9 cellular contexts compared by ENCODE assay signal in the genomic region with DNA sequence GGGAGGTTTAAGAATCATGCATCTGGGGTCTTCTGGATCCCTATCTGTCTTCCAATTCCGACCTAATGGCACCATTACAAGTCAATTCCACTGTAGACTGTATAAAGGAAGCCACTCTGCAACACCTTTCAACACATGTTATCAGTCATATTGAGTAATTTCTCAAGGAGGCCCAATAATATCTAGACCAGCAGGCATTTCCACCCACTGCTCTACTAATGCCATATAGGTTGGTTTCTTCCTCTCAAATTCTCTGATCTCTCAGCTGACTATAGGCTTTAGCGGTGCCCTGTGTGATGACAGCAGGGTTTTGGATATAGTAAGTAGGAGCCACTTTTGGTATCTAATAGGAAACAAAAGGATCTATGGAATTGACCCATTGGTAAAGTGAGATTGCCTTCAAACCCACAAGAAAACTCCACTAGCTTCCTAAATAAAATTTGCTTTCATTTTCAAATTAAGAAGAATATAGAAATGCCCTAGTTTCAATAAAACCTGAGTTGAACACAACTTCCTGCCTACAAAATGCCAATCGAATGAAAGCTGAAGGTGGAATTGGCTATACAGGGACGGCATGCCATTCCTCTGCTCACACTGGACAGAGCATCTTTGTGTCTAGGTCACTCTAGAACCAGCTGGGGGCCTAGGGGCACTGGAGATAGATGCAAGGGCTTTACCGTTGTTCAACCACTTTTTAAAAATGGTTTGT. TPM values are rescaled to one million over a fixed set of nuclear protein-coding genes. Genes with fewer than 3 reads are reported as not detected.
DNase-seq lines count a peak whose midpoint lies in the region; ATAC-seq and TF ChIP-seq lines count a peak whose summit lies in the region.
"Had no signal": no experiment of that assay in that cellular context is flagged by ENCODE, and none has a peak within 500 bp of the region (broad histone marks: within the 10 kb centered on the region; RNA-seq: fewer than 3 reads in every experiment).

No MANE protein-coding gene starts in this region.

- TF ChIP-seq CTCF in right atrium auricular region (IDR thresholded peaks at IDR 0.05) (no peak), WTC11 (IDR thresholded peaks at IDR 0.05) (no peak)

- POLR2A ChIA-PET in T-cell (lab: Charles Lee), result interaction anchor here (0.5 to 1.1 kb wide), 7 partner anchors 12 to 774 kb away, joined by 3 to 5 read pairs (median 4); partner anchors contain the start of genes FNDC3A (in 1 of the 2) and ITM2B (in 1 of the 2)
- POLR2A ChIA-PET in HEK293T (lab: Yijun Ruan, JAX), result interaction anchor here (1.4 kb wide), 1 partner anchor 12 kb away, joined by 7 read pairs; the partner anchor contains the start of gene ITM2B
- POLR2A ChIA-PET in WTC11 (lab: Charles Lee), result no interaction called here

- peaks cover 69 to 73% (median 72%) of the 10 kb centered on the region in 3 donors for H3K4me1 Mint-ChIP-seq in T-cell
- H3K4me1 Mint-ChIP-seq in stimulated activated memory B cell treated with anti-CD40 and anti-IgM and Interleukin-4, amounts not matched to agents 10 μg/mL and 1 μg/mL and 100 μg/mL, for 72 hours, result peaks cover 40% of the 10 kb centered on the region
- 0 out of 2 replicates have a peak, but pooled peaks cover 2% of the 10 kb centered on the region for H3K4me1 Mint-ChIP-seq in WTC11

- H3K27me3 Mint-ChIP-seq in T-cell, result no peaks in the 10 kb centered on the region
- no peaks in the 10 kb centered on the region for H3K27me3 Mint-ChIP-seq in stimulated activated memory B cell treated with anti-CD40 and anti-IgM and Interleukin-4, amounts not matched to agents 10 μg/mL and 1 μg/mL and 100 μg/mL, for 72 hours
- no peaks in the 10 kb centered on the region; the same call in 1 of the 2 replicates for H3K27me3 Mint-ChIP-seq in WTC11 (ENCODE audit: low read depth)

- H3K9me3 Mint-ChIP-seq in T-cell (peaks cover 0 to 2% (median 0%) of the 10 kb centered on the region in 3 donors), WTC11 (peaks cover 20% of the 10 kb centered on the region)
- H3K9me3 Mint-ChIP-seq in stimulated activated memory B cell treated with anti-CD40 and anti-IgM and Interleukin-4, amounts not matched to agents 10 μg/mL and 1 μg/mL and 100 μg/mL, for 72 hours, result no peaks in the 10 kb centered on the region

- H3K4me3 Mint-ChIP-seq in T-cell (peak overlapping the region; percentile 68 to 77 (median 69)), WTC11 (no peak overlapping the region)
- H3K4me3 Mint-ChIP-seq in stimulated activated memory B cell treated with anti-CD40 and anti-IgM and Interleukin-4, amounts not matched to agents 10 μg/mL and 1 μg/mL and 100 μg/mL, for 72 hours, result peak overlapping the region; percentile 39

- peaks cover 4% of the 10 kb centered on the region for H3K36me3 Mint-ChIP-seq in T-cell
- no peaks in the 10 kb centered on the region for H3K36me3 Mint-ChIP-seq in stimulated activated memory B cell treated with anti-CD40 and anti-IgM and Interleukin-4, amounts not matched to agents 10 μg/mL and 1 μg/mL and 100 μg/mL, for 72 hours
- peaks cover 15% of the 10 kb centered on the region for H3K36me3 Mint-ChIP-seq in WTC11

- H3K27me3 ChIP-seq in right atrium auricular region, result no peaks in the 10 kb centered on the region

- peak; percentile 53 for ATAC-seq in HG02642 (IDR thresholded peaks at IDR 0.05; ENCODE audit: poor library complexity, unreplicated experiment)
- ATAC-seq in T-cell (replicated peaks in 1 of 4), result peak; percentile 34 to 54 (median 40)
- ATAC-seq in stimulated activated memory B cell treated with anti-CD40 and anti-IgM and Interleukin-4, amounts not matched to agents 10 μg/mL and 1 μg/mL and 100 μg/mL, for 72 hours, result peak; percentile 54
- ATAC-seq in WTC11, result no peak

- CTCF ChIA-PET in T-cell (lab: Charles Lee), result interaction anchor here (1.0 to 1.9 kb wide), 9 partner anchors 8 to 93 kb away, joined by 3 to 7 read pairs (median 3); no protein-coding TSS in a partner anchor
- CTCF ChIA-PET in HEK293T (lab: Yijun Ruan, JAX), result interaction anchor here (0.6 kb wide), 1 partner anchor 113 kb away, joined by 5 read pairs; no protein-coding TSS in a partner anchor
- CTCF ChIA-PET in WTC11 (lab: Charles Lee), result no interaction called here

- peaks cover 0 to 9% of the 10 kb centered on the region in 2 donors for H3K4me1 ChIP-seq in right atrium auricular region

- DNase-seq in T-cell (no peak), right atrium auricular region (ENCODE audit: low spot score) (no peak), HEK293T (ENCODE audit: extremely low spot score) (no peak), NCI-H1417 treated with DMSO at 0.1 percent for 48 hours (lab: John Stamatoyannopoulos, UW) (no peak), WTC11 (ENCODE audit: low spot score) (no peak)
- DNase-seq: NCI-H510A treated with DMSO at 0.1 percent for 48 hours had no signal

- peak overlapping the region; percentile 98 to 99 for H3K27ac Mint-ChIP-seq in T-cell
- H3K27ac Mint-ChIP-seq in stimulated activated memory B cell treated with anti-CD40 and anti-IgM and Interleukin-4, amounts not matched to agents 10 μg/mL and 1 μg/mL and 100 μg/mL, for 72 hours, result peak overlapping the region; percentile 67
- no peak overlapping the region for H3K27ac Mint-ChIP-seq in WTC11

- H3K9me3 ChIP-seq in right atrium auricular region, result no peaks in the 10 kb centered on the region

- H3K4me3 ChIP-seq in right atrium auricular region, result no peak overlapping the region
- H3K4me3 ChIP-seq: smooth muscle cell had no signal

- peak overlapping the region; percentile 72 to 76 for H3K27ac ChIP-seq in right atrium auricular region

- H3K36me3 ChIP-seq in right atrium auricular region, result no peaks in the 10 kb centered on the region

TF ChIP-seq in HEK293T, 16 proteins besides CTCF, POLR2A, EP300 and RAD21:
- TF ChIP-seq ELF4 (IDR thresholded peaks at IDR 0.05), result no peak
- TF ChIP-seq BHLHE40 (IDR thresholded peaks at IDR 0.05; ENCODE audit: borderline replicate concordance), result no peak
- no peak for TF ChIP-seq ARNT (IDR thresholded peaks at IDR 0.05)
- TF ChIP-seq SP1 (IDR thresholded peaks at IDR 0.05), result no peak
- TF ChIP-seq L3MBTL2 (conservative IDR thresholded peaks at IDR 0.05), result no peak
- TF ChIP-seq SUZ12 (IDR thresholded peaks at IDR 0.05), result no peak
- TF ChIP-seq CTBP1 (IDR thresholded peaks at IDR 0.05; ENCODE audit: borderline replicate concordance), result no peak
- no peak for TF ChIP-seq ZNF384 (IDR thresholded peaks at IDR 0.05)
- no peak for TF ChIP-seq LEF1 (IDR thresholded peaks at IDR 0.05; ENCODE audit: borderline replicate concordance)
- no peak for TF ChIP-seq FOXM1 (IDR thresholded peaks at IDR 0.05; ENCODE audit: borderline replicate concordance)
- TF ChIP-seq FOXA1 (IDR thresholded peaks at IDR 0.05), result no peak
- TF ChIP-seq HDGF (IDR thresholded peaks at IDR 0.05; ENCODE audit: borderline replicate concordance), result no peak
- TF ChIP-seq NFRKB (IDR thresholded peaks at IDR 0.05), result no peak
- no peak for TF ChIP-seq FOXK2 (IDR thresholded peaks at IDR 0.05)
- TF ChIP-seq, protein P1, sequence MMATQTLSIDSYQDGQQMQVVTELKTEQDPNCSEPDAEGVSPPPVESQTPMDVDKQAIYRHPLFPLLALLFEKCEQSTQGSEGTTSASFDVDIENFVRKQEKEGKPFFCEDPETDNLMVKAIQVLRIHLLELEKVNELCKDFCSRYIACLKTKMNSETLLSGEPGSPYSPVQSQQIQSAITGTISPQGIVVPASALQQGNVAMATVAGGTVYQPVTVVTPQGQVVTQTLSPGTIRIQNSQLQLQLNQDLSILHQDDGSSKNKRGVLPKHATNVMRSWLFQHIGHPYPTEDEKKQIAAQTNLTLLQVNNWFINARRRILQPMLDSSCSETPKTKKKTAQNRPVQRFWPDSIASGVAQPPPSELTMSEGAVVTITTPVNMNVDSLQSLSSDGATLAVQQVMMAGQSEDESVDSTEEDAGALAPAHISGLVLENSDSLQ (IDR thresholded peaks at IDR 0.05), result no peak
- TF ChIP-seq TARDBP (IDR thresholded peaks at IDR 0.05), result no peak

TF ChIP-seq in WTC11, 78 proteins besides CTCF, POLR2A, EP300 and RAD21 (continues in another document):
- TF ChIP-seq CBFB (CRISPR knock-in tag; IDR thresholded peaks at IDR 0.05; ENCODE audit: low read depth) (no peak), TEAD4 (CRISPR knock-in tag; IDR thresholded peaks at IDR 0.05) (no peak), GTF2I (CRISPR knock-in tag; conservative IDR thresholded peaks at IDR 0.05) (no peak), JUN (CRISPR knock-in tag; IDR thresholded peaks at IDR 0.05) (no peak), GABPB1 (CRISPR knock-in tag; IDR thresholded peaks at IDR 0.05) (no peak), JAZF1 (CRISPR knock-in tag; IDR thresholded peaks at IDR 0.05) (no peak), E2F1 (CRISPR knock-in tag; IDR thresholded peaks at IDR 0.05) (no peak), NR2C2 (CRISPR knock-in tag; IDR thresholded peaks at IDR 0.05) (no peak), FOXP1 (CRISPR knock-in tag; IDR thresholded peaks at IDR 0.05; ENCODE audit: borderline replicate concordance) (no peak), ESRRA (CRISPR knock-in tag; IDR thresholded peaks at IDR 0.05; ENCODE audit: borderline replicate concordance) (no peak), ZNF263 (CRISPR knock-in tag; IDR thresholded peaks at IDR 0.05; ENCODE audit: low read depth) (no peak), GRHL2 (CRISPR knock-in tag; IDR thresholded peaks at IDR 0.05; ENCODE audit: insufficient replicate concordance, severe bottlenecking) (no peak), ATF2 (CRISPR knock-in tag; IDR thresholded peaks at IDR 0.05; ENCODE audit: borderline replicate concordance, low read depth) (no peak), ZNF396 (CRISPR knock-in tag; IDR thresholded peaks at IDR 0.05; ENCODE audit: borderline replicate concordance) (no peak)

RNA-seq across cellular contexts. Expression of gene ITM2B, which starts 12.3 kb away (rescaled TPM):
- total RNA-seq in T-cell, result 100 to 1,000 TPM; 347 to 539 (median 452) TPM
- total RNA-seq in right atrium auricular region, result 100 to 1,000 TPM; 495 to 570 TPM
- total RNA-seq in WTC11 (2021), result 177 to 186 TPM (median 178 TPM) in 3 replicates
